26 cellular contexts compared by ENCODE assay signal in genomic region chr15:70876011-70876410, GRCh38. TPM values are rescaled to one million over a fixed set of nuclear protein-coding genes. Genes with fewer than 3 reads are reported as not detected.
"Had no signal": no experiment of that assay in that cellular context is flagged by ENCODE, and none has a peak within 500 bp of the region (broad histone marks: within the 10 kb centered on the region; RNA-seq: fewer than 3 reads in every experiment).

No MANE protein-coding gene starts in this region.

- H3K4me3 Mint-ChIP-seq: activated CD4-positive, alpha-beta T cell treated with anti-CD3 and anti-CD28 coated beads for 36 hours; mesothelial cell of epicardium; naive thymus-derived CD4-positive, alpha-beta T cell; T-helper 2 cell treated with Interferon-gamma antibody and Interleukin-4, amounts not matched to agents 5 μg/mL and 100 μg/mL, for 36 hours had no signal

- H3K4me3 ChIP-seq: coronary artery, dorsolateral prefrontal cortex, hepatocyte, ovary, transverse colon, uterus had no signal

- H3K27me3 ChIP-seq: brain microvascular endothelial cell, dorsolateral prefrontal cortex, hepatocyte, ovary, right lobe of liver, uterus had no signal

- H3K27me3 Mint-ChIP-seq: progenitor cell of endocrine pancreas had no signal

- H3K79me2 ChIP-seq: hepatocyte had no signal

- H3K4me1 ChIP-seq: transverse colon, uterus had no signal

- ATAC-seq: activated CD4-positive, alpha-beta T cell treated with anti-CD3 and anti-CD28 coated beads for 36 hours; left ventricle myocardium superior; naive thymus-derived CD4-positive, alpha-beta T cell had no signal

- DNase-seq: activated CD4-positive, alpha-beta T cell treated with anti-CD3 and anti-CD28 coated beads for 36 hours; activated CD4-positive, alpha-beta T cell treated with anti-CD3 and anti-CD28 coated beads, Interleukin-2, amount 50 U/mL, for 4 hours; activated CD4-positive, CD25-positive, alpha-beta regulatory T cell; activated CD8-positive, alpha-beta memory T cell treated with anti-CD3 and anti-CD28 coated beads for 24 hours; activated CD8-positive, alpha-beta memory T cell treated with anti-CD3 and anti-CD28 coated beads, Interleukin-2, amount 50 U/mL, for 4 hours; activated gamma-delta T cell treated with Interleukin-2 at 50 U/mL for 16 hours; activated naive CD4-positive, alpha-beta T cell treated with anti-CD3 and anti-CD28 coated beads, Interleukin-2, amount 50 U/mL, for 16 hours; activated T-cell treated with anti-CD3 and anti-CD28 coated beads, Interleukin-2, amount 50 U/mL, for 1 hour; amniotic stem cell; brain microvascular endothelial cell; dorsolateral prefrontal cortex; effector memory CD4-positive, alpha-beta T cell; islet precursor cell; left ventricle myocardium superior; naive thymus-derived CD4-positive, alpha-beta T cell; ovary; right lobe of liver; stimulated activated CD4-positive, alpha-beta T cell treated with anti-CD3 and anti-CD28 coated beads, Interleukin-2, amount 100 ng/mL, for 48 hours; stimulated activated naive CD4-positive, alpha-beta T cell treated with Interleukin-2 at 50 U/mL for 16 hours; transverse colon; uterus had no signal

- H3K9me3 Mint-ChIP-seq: T-helper 2 cell treated with Interferon-gamma antibody and Interleukin-4, amounts not matched to agents 5 μg/mL and 100 μg/mL, for 36 hours had no signal

- H3K27ac Mint-ChIP-seq: activated CD4-positive, alpha-beta T cell treated with anti-CD3 and anti-CD28 coated beads for 36 hours; mesothelial cell of epicardium; naive thymus-derived CD4-positive, alpha-beta T cell; progenitor cell of endocrine pancreas; T-helper 2 cell treated with Interferon-gamma antibody and Interleukin-4, amounts not matched to agents 5 μg/mL and 100 μg/mL, for 36 hours had no signal

- H3K36me3 ChIP-seq: brain microvascular endothelial cell, ovary, right lobe of liver, transverse colon, uterus had no signal

- H2AFZ ChIP-seq: hepatocyte had no signal

- H3K9me3 ChIP-seq: ovary, right lobe of liver, transverse colon, uterus had no signal

- H3K4me1 Mint-ChIP-seq: activated CD4-positive, alpha-beta T cell treated with anti-CD3 and anti-CD28 coated beads for 36 hours; mesothelial cell of epicardium; naive thymus-derived CD4-positive, alpha-beta T cell had no signal

- H3K4me2 ChIP-seq: hepatocyte had no signal

- H3K36me3 Mint-ChIP-seq: naive thymus-derived CD4-positive, alpha-beta T cell had no signal

- H3K27ac ChIP-seq: brain microvascular endothelial cell, coronary artery, hepatocyte, ovary, transverse colon, uterus had no signal

RNA-seq across cellular contexts. Expression of gene LRRC49, which starts 16.6 kb away (rescaled TPM):
- total RNA-seq: naive thymus-derived CD4-positive, alpha-beta T cell had no signal
